ENCODE assay signal across 1 cellular context in the genomic region with DNA sequence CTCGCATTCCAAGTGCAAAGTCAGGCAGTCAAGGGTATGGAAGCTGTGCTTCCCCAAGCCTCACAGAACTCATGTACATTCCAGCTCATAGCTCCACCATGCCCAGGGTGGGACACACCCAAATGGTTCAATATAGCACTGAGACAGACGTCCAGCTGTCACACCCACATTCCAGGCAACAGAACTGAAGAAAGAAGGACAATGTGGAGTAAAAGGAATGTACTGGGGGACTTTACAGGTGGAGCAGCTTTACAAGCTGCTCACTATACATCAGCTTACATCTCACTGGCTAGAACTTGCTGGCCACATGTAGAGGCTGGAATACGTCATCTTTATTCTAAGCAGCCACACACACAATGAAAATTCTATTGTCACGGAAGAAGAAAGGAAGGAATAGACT.
TF ChIP-seq lines count a peak whose summit lies in the region.

No MANE protein-coding gene starts in this region.

TF ChIP-seq in A549, 52 proteins besides CTCF, POLR2A, EP300 and RAD21 (continued from another document):
- TF ChIP-seq, protein P1, sequence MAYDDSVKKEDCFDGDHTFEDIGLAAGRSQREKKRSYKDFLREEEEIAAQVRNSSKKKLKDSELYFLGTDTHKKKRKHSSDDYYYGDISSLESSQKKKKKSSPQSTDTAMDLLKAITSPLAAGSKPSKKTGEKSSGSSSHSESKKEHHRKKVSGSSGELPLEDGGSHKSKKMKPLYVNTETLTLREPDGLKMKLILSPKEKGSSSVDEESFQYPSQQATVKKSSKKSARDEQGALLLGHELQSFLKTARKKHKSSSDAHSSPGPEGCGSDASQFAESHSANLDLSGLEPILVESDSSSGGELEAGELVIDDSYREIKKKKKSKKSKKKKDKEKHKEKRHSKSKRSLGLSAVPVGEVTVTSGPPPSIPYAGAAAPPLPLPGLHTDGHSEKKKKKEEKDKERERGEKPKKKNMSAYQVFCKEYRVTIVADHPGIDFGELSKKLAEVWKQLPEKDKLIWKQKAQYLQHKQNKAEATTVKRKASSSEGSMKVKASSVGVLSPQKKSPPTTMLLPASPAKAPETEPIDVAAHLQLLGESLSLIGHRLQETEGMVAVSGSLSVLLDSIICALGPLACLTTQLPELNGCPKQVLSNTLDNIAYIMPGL (CRISPR knock-in tag; IDR thresholded peaks at IDR 0.05; ENCODE audit: borderline replicate concordance): no peak
- TF ChIP-seq ESRRA (IDR thresholded peaks at IDR 0.05; ENCODE audit: borderline replicate concordance, low read length) (no peak), HOXA7 (CRISPR knock-in tag; IDR thresholded peaks at IDR 0.05) (no peak), HDAC2 (IDR thresholded peaks at IDR 0.05) (no peak), SREBF2 (IDR thresholded peaks at IDR 0.05) (no peak), JUNB (IDR thresholded peaks at IDR 0.05) (no peak), NFE2L2 (conservative IDR thresholded peaks at IDR 0.05; ENCODE audit: low read length) (no peak), PHF8 (IDR thresholded peaks at IDR 0.05; ENCODE audit: borderline replicate concordance, low read depth) (no peak), SMC3 (IDR thresholded peaks at IDR 0.05) (no peak), CHD4 (IDR thresholded peaks at IDR 0.05; ENCODE audit: borderline replicate concordance) (no peak)
- TF ChIP-seq, protein P2, sequence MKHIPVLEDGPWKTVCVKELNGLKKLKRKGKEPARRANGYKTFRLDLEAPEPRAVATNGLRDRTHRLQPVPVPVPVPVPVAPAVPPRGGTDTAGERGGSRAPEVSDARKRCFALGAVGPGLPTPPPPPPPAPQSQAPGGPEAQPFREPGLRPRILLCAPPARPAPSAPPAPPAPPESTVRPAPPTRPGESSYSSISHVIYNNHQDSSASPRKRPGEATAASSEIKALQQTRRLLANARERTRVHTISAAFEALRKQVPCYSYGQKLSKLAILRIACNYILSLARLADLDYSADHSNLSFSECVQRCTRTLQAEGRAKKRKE (CRISPR knock-in tag; IDR thresholded peaks at IDR 0.05; ENCODE audit: low read depth): no peak
- TF ChIP-seq, protein P3, sequence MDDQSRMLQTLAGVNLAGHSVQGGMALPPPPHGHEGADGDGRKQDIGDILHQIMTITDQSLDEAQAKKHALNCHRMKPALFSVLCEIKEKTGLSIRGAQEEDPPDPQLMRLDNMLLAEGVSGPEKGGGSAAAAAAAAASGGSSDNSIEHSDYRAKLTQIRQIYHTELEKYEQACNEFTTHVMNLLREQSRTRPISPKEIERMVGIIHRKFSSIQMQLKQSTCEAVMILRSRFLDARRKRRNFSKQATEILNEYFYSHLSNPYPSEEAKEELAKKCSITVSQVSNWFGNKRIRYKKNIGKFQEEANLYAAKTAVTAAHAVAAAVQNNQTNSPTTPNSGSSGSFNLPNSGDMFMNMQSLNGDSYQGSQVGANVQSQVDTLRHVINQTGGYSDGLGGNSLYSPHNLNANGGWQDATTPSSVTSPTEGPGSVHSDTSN (IDR thresholded peaks at IDR 0.05): no peak
